ENCODE assay signal across 11 cellular contexts in the genomic region with DNA sequence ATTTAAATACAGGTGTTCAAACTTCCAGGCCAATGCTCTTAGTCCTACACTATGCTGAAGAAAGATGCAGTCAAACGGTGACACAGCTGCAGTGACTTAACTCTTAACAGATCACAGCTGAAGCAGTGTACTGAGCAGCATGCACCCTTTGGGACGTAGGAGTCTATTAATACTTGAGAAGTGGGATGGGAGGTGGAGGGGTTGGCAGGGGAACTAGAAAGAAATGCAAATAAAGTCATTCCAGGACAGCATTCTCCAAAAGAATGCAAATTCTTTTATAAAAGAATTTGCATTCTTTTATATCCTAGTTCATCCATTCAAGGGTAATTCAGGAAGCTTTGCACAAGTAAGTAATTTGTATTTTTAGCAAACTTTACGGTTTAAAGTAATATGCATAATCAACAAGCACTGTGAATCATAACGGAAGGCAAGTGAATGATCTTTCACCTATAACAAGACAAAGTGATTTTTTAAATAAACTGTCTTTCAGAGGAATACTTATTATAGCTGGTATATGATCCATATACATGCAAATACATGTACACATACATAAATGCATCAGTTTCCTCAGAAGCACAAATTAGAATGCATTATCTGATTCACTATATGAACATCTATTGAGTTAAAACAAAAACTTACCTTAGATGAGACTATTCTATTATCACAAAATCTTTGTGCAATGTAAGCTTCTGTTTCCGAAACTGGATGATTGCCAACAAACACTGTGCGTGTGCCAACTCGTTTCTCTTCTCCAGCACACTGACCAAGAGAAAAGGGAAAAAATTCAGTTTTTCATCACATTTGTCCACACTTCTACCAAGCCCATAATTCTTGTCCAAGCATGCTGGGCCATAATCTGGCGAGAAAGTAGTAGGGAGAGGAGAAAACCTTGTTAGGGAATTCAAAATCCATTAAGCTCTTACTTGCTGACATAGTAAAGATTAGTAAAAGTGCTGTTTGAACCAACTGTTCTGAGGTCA.
DNase-seq lines count a peak whose midpoint lies in the region; ATAC-seq, FAIRE-seq and TF ChIP-seq lines count a peak whose summit lies in the region.
"Had no signal": no experiment of that assay in that cellular context is flagged by ENCODE, and none has a peak within 500 bp of the region (broad histone marks: within the 10 kb centered on the region; RNA-seq: fewer than 3 reads in every experiment).

No MANE protein-coding gene starts in this region.

- peaks cover 27% of the 10 kb centered on the region for H3K79me2 ChIP-seq in astrocyte (ENCODE audit: insufficient read depth, low read length)

- H3K4me1 ChIP-seq in HAP-1 = peaks cover 67% of the 10 kb centered on the region
- H3K4me1 ChIP-seq in astrocyte (ENCODE audit: insufficient read depth, low read length) = peaks cover 18% of the 10 kb centered on the region

- H3K27ac Mint-ChIP-seq in astrocyte (ENCODE audit: unreplicated experiment) = no peak overlapping the region

- H3K9me3 ChIP-seq in HAP-1 (no peaks in the 10 kb centered on the region), astrocyte (ENCODE audit: insufficient read depth, low read depth, low read length) (no peaks in the 10 kb centered on the region)

- no peaks in the 10 kb centered on the region for H3K36me3 Mint-ChIP-seq in astrocyte (ENCODE audit: low read depth, unreplicated experiment)

- H3K27ac ChIP-seq in astrocyte (ENCODE audit: low read depth, low read length) = peak overlapping the region; percentile 49
- H3K27ac ChIP-seq: dorsolateral prefrontal cortex had no signal

- TF ChIP-seq CTCF in AG10803 (conservative IDR thresholded peaks at IDR 0.05; ENCODE audit: low read length) (no peak), astrocyte (IDR thresholded peaks at IDR 0.05; ENCODE audit: insufficient read depth, low read depth, low read length) (no peak)

- FAIRE-seq in astrocyte (lab: Jason Lieb, UNC) = peak; percentile 95

- peaks cover 4% of the 10 kb centered on the region for H3K4me1 Mint-ChIP-seq in astrocyte (ENCODE audit: low read depth, unreplicated experiment)

- H3K36me3 ChIP-seq in HAP-1 (replicated peaks) (no peaks in the 10 kb centered on the region), astrocyte (ENCODE audit: insufficient read depth, low read length) (no peaks in the 10 kb centered on the region)

- peak overlapping the region; percentile 23 for H3K9ac ChIP-seq in astrocyte (ENCODE audit: low read length)

- H4K20me1 ChIP-seq in astrocyte (ENCODE audit: insufficient read depth, low read length) = no peaks in the 10 kb centered on the region

- peak overlapping the region; percentile 67 for H3K4me2 ChIP-seq in astrocyte (ENCODE audit: low read length)

- peak; percentile 56 for ATAC-seq in left lobe of liver
- no peak for ATAC-seq in GM18861 (IDR thresholded peaks at IDR 0.05; ENCODE audit: unreplicated experiment)
- no peak for ATAC-seq in GM21717 (IDR thresholded peaks at IDR 0.05; ENCODE audit: unreplicated experiment)

- H2AFZ ChIP-seq in astrocyte (ENCODE audit: low read depth, low read length) = no peak overlapping the region

- no peaks in the 10 kb centered on the region for H3K27me3 ChIP-seq in HAP-1 (ENCODE audit: low read depth)
- H3K27me3 ChIP-seq in astrocyte (ENCODE audit: insufficient read depth, low read length) = no peaks in the 10 kb centered on the region

- H3K4me3 ChIP-seq in AG10803 (ENCODE audit: low read length) = no peak overlapping the region
- H3K4me3 ChIP-seq in HAP-1 = no peak overlapping the region
- no peak overlapping the region for H3K4me3 ChIP-seq in astrocyte (ENCODE audit: insufficient read depth, low read depth, low read length)
- H3K4me3 ChIP-seq: dorsolateral prefrontal cortex had no signal

- H3K9me3 Mint-ChIP-seq in astrocyte (ENCODE audit: unreplicated experiment) = no peaks in the 10 kb centered on the region

- in situ Hi-C loops in HAP-1 (cut with MboI; ENCODE audit: low sequenced_read_pairs) = loop anchor here (5.0 kb wide), 1 partner anchor 106 kb away; the partner anchor contains the start of gene ATP11C

- H3K27me3 Mint-ChIP-seq in astrocyte (ENCODE audit: low read depth, unreplicated experiment) = no peaks in the 10 kb centered on the region

- DNase-seq in AG10803 (ENCODE audit: low read depth) (peak; percentile 88), HAP-1 (ENCODE audit: low spot score in 2 of 2) (peak; percentile 78 to 96), astrocyte (ENCODE audit: low read depth) (peak; percentile 84), left lobe of liver (ENCODE audit: low spot score) (peak; percentile 47), NCI-H1092 treated with DMSO at 0.1 percent for 48 hours (lab: John Stamatoyannopoulos, UW) (no peak), NCI-H2196 (lab: John Stamatoyannopoulos, UW; ENCODE audit: unreplicated experiment) (no peak)
- DNase-seq: activated T-cell treated with anti-CD3 and anti-CD28 coated beads, Interleukin-2, amount 50 U/mL, for 1 hour; dorsolateral prefrontal cortex; kidney glomerular epithelial cell had no signal

- H3K4me3 Mint-ChIP-seq in astrocyte (ENCODE audit: unreplicated experiment) = no peak overlapping the region

Comparison
In these comparisons a context has a peak if more than half of its experiments do, and no peak if none do; other contexts are left out.
1. DNase-seq: peak in AG10803 (single experiment), HAP-1 (2 of 2), astrocyte (single experiment) and left lobe of liver (single experiment); none in NCI-H1092 treated with DMSO at 0.1 percent for 48 hours (single experiment) and NCI-H2196 (single experiment).